ENCODE assay signal across 21 cellular contexts in genomic region chr1:205074513-205074912, GRCh38. TPM values are rescaled to one million over a fixed set of nuclear protein-coding genes. Genes with fewer than 3 reads are reported as not detected.
A peak's percentile ranks its signal among the peaks of the same experiment; 100 is the strongest.
DNase-seq lines count a peak whose midpoint lies in the region; ATAC-seq and TF ChIP-seq lines count a peak whose summit lies in the region.
"Had no signal": no experiment of that assay in that cellular context is flagged by ENCODE, and none has a peak within 500 bp of the region (broad histone marks: within the 10 kb centered on the region; RNA-seq: fewer than 3 reads in every experiment).

No MANE protein-coding gene starts in this region.

- no peak for TF ChIP-seq RAD21 in SK-N-SH (IDR thresholded peaks at IDR 0.05; ENCODE audit: low read length)

- H3K36me3 Mint-ChIP-seq in endothelial cell (ENCODE audit: low read depth, unreplicated experiment): no peaks in the 10 kb centered on the region
- H3K36me3 Mint-ChIP-seq: CD4-positive, CD25-positive, alpha-beta regulatory T cell had no signal

- 80% methylated on average over 7 of the region's 7 CpGs for WGBS in SK-N-SH (ENCODE audit: low lambda C conversion rate)
- no CpG with 5 or more reads among the region's 7 CpGs for WGBS in neuronal stem cell (ENCODE audit: extremely low coverage in 2 of 2, insufficient read length in 2 of 2, insufficient replicate concordance in 1 of 2), 2 donors

- no peaks in the 10 kb centered on the region for H3K36me3 ChIP-seq in SK-N-SH (replicated peaks in 1 of 2; ENCODE audit: control insufficient read depth in 1 of 2, insufficient read depth in 2 of 2, low read length in 1 of 2)
- no peaks in the 10 kb centered on the region for H3K36me3 ChIP-seq in neuronal stem cell (replicated peaks in 1 of 2; ENCODE audit: control insufficient read depth in 2 of 2, insufficient read depth in 2 of 2, low read length in 2 of 2)
- H3K36me3 ChIP-seq: BE2C had no signal

- H2AFZ ChIP-seq in SK-N-SH (ENCODE audit: low read depth) (no peak overlapping the region), neuronal stem cell (ENCODE audit: low read length) (no peak overlapping the region)
- H2AFZ ChIP-seq: PC-9 had no signal

- H3K9ac ChIP-seq in SK-N-SH (no peak overlapping the region), neuronal stem cell (ENCODE audit: low read depth, low read length, poor library complexity) (no peak overlapping the region)

- no peaks in the 10 kb centered on the region for H3K27me3 ChIP-seq in SK-N-SH (ENCODE audit: insufficient read depth)
- H3K27me3 ChIP-seq in neuronal stem cell (ENCODE audit: control insufficient read depth in 3 of 3, insufficient read depth in 3 of 3, low read depth in 1 of 3, low read length in 3 of 3): peaks cover 0 to 8% (median 0%) of the 10 kb centered on the region in 3 experiments
- H3K27me3 ChIP-seq: BE2C had no signal

- TF ChIP-seq EP300 in SK-N-SH (IDR thresholded peaks at IDR 0.05; ENCODE audit: borderline replicate concordance in 1 of 2, low read depth in 1 of 2, low read length in 1 of 2): no peak

- no peak overlapping the region for H3K14ac ChIP-seq in neuronal stem cell (ENCODE audit: low read length)

- no peak overlapping the region for H2BK5ac ChIP-seq in neuronal stem cell (ENCODE audit: low read length)

- no peak overlapping the region for H4K8ac ChIP-seq in neuronal stem cell (ENCODE audit: low read depth, low read length)

- no peak overlapping the region for H2AK5ac ChIP-seq in neuronal stem cell (ENCODE audit: low read depth, low read length)

- H3K27ac ChIP-seq in SK-N-SH (ENCODE audit: low read depth in 2 of 2, low read length in 1 of 2): no peak overlapping the region
- no peak overlapping the region for H3K27ac ChIP-seq in neuronal stem cell (replicated peaks; ENCODE audit: low read length)
- H3K27ac ChIP-seq: 22Rv1, PC-9 had no signal

- no peak overlapping the region for H3K18ac ChIP-seq in neuronal stem cell (ENCODE audit: low read length)

- DNase-seq in SK-N-SH (no peak), HT1080 (ENCODE audit: low read depth) (peak; percentile 6), endothelial cell (ENCODE audit: low spot score) (no peak), neuronal stem cell (ENCODE audit: low spot score) (no peak), UCSD-AML1 (lab: John Stamatoyannopoulos, UW; ENCODE audit: unreplicated experiment) (no peak), NCI-H69 (lab: John Stamatoyannopoulos, UW) (no peak), cerebellar nuclear complex (lab: John Stamatoyannopoulos, UW) (no peak)
- DNase-seq: BE2C; CD4-positive, CD25-positive, alpha-beta regulatory T cell; COR-L47; GDM1; NCI-H1417 treated with DMSO at 0.1 percent for 48 hours; NCI-H1930; NCI-H345; NCI-H524 treated with DMSO at 0.1 percent for 48 hours; PC-9 had no signal

- H3K4me3 Mint-ChIP-seq in endothelial cell (ENCODE audit: unreplicated experiment): no peak overlapping the region
- H3K4me3 Mint-ChIP-seq: CD4-positive, CD25-positive, alpha-beta regulatory T cell had no signal

- no peaks in the 10 kb centered on the region for H3K79me1 ChIP-seq in neuronal stem cell (ENCODE audit: low read depth, low read length)

- H3F3A ChIP-seq in SK-N-SH (replicated peaks; ENCODE audit: insufficient read depth): no peaks in the 10 kb centered on the region

- H3K79me2 ChIP-seq in SK-N-SH (ENCODE audit: insufficient read depth): no peaks in the 10 kb centered on the region

- CTCF ChIA-PET in SK-N-SH (lab: Yijun Ruan, JAX): interaction anchor here (1.4 to 6.2 kb wide), 4 partner anchors 13 to 199 kb away, joined by 3 to 58 read pairs (median 24); no protein-coding TSS in a partner anchor

- H3K4me1 Mint-ChIP-seq in endothelial cell (ENCODE audit: unreplicated experiment): no peaks in the 10 kb centered on the region

- TF ChIP-seq CTCF in SK-N-SH (IDR thresholded peaks at IDR 0.05) (no peak), endothelial cell (IDR thresholded peaks at IDR 0.05; ENCODE audit: unreplicated experiment) (no peak)

- no peak overlapping the region for H2BK15ac ChIP-seq in neuronal stem cell (ENCODE audit: low read length)

- H3K9me3 Mint-ChIP-seq in endothelial cell (ENCODE audit: unreplicated experiment): no peaks in the 10 kb centered on the region
- H3K9me3 Mint-ChIP-seq: CD4-positive, CD25-positive, alpha-beta regulatory T cell had no signal

- H2BK12ac ChIP-seq in neuronal stem cell (ENCODE audit: low read length): no peak overlapping the region

- H4K20me1 ChIP-seq in SK-N-SH (ENCODE audit: insufficient read depth): no peaks in the 10 kb centered on the region

- H3K4me1 ChIP-seq in SK-N-SH (ENCODE audit: control insufficient read depth in 1 of 2, insufficient read depth in 2 of 2, low read depth in 1 of 2, low read length in 1 of 2) (no peaks in the 10 kb centered on the region; a peak in 1 of 4 replicates), neuronal stem cell (ENCODE audit: control insufficient read depth in 2 of 2, insufficient read depth in 1 of 2, low read depth in 1 of 2, low read length in 2 of 2) (peaks cover 0 to 3% of the 10 kb centered on the region in 2 donors)
- H3K4me1 ChIP-seq: BE2C had no signal

- no peaks in the 10 kb centered on the region for H3K9me3 ChIP-seq in SK-N-SH
- no peaks in the 10 kb centered on the region for H3K9me3 ChIP-seq in neuronal stem cell (replicated peaks in 1 of 2; ENCODE audit: control insufficient read depth in 2 of 2, insufficient read depth in 1 of 2, low read depth in 1 of 2, low read length in 2 of 2)
- H3K9me3 ChIP-seq: BE2C had no signal

- H4K91ac ChIP-seq in neuronal stem cell (ENCODE audit: low read depth, low read length, poor library complexity): no peak overlapping the region

- peak overlapping the region; percentile 46 for H3K23ac ChIP-seq in neuronal stem cell (ENCODE audit: low read depth, low read length, poor library complexity)

- H3K4me3 ChIP-seq in SK-N-SH (ENCODE audit: low read depth in 2 of 2, low read length in 1 of 2): no peak overlapping the region; a peak in 1 of 4 replicates
- H3K4me3 ChIP-seq in neuronal stem cell (ENCODE audit: low read length in 2 of 2): no peak overlapping the region
- H3K4me3 ChIP-seq: PC-9 had no signal

- H3K4me2 ChIP-seq in SK-N-SH: no peak overlapping the region
- H3K4me2 ChIP-seq in neuronal stem cell (ENCODE audit: insufficient read depth, low read length, poor library complexity, severe bottlenecking): no peak overlapping the region
- H3K4me2 ChIP-seq: PC-9 had no signal

- H3K27ac Mint-ChIP-seq in endothelial cell (ENCODE audit: unreplicated experiment): peak overlapping the region; percentile 18

- no peaks in the 10 kb centered on the region for H3K9me2 ChIP-seq in SK-N-SH

- no peak overlapping the region for H2BK120ac ChIP-seq in neuronal stem cell (ENCODE audit: low read depth, low read length)

- peaks cover 9% of the 10 kb centered on the region for H3K27me3 Mint-ChIP-seq in endothelial cell (ENCODE audit: unreplicated experiment)
- H3K27me3 Mint-ChIP-seq: CD4-positive, CD25-positive, alpha-beta regulatory T cell had no signal

- H3K4ac ChIP-seq in neuronal stem cell (ENCODE audit: low read length): no peak overlapping the region

- POLR2A ChIA-PET in SK-N-SH (lab: Yijun Ruan, JAX): no interaction called here

- 0 out of 3 replicates have a peak, but pooled peaks have one; percentile 13 for ATAC-seq in SK-N-SH treated with all-trans-retinoic acid at 6 μM for 48 hours

RNA-seq across cellular contexts. Expression of gene TMEM81, which starts 9.7 kb away (rescaled TPM):
- 1.8 and 2.7 TPM in 2 replicates for polyA plus RNA-seq in SK-N-SH (2012; rRNA removed)
- 2.2 and 2.3 TPM in 2 replicates for polyA plus RNA-seq in SK-N-SH (2012; cell fraction: cytosol; rRNA removed)
- polyA plus RNA-seq in SK-N-SH (2012; cell fraction: nucleus; rRNA removed): 1.9 and 3.8 TPM in 2 replicates
- total RNA-seq in HT1080 (2014; rRNA removed; shearing (Covaris generic)): 1.2 and 1.8 TPM in 2 replicates
- 2.7 and 3.2 TPM in 2 replicates for polyA plus RNA-seq in HT1080 (2015; cell fraction: cytosol; rRNA removed)
- 3.8 and 4.2 TPM in 2 replicates for polyA plus RNA-seq in HT1080 (2015; cell fraction: nucleus; rRNA removed)
- total RNA-seq in endothelial cell (ENCODE audit: unreplicated experiment): 3.7 TPM
- polyA plus RNA-seq in neuronal stem cell (2013, experiment 1 of 2): 2.2 TPM
- polyA plus RNA-seq in neuronal stem cell (2013, experiment 2 of 2): 2.4 TPM

RNA-seq across cellular contexts. Expression of gene CNTN2, which starts 31.5 kb away (rescaled TPM):
- polyA plus RNA-seq in SK-N-SH (2012; rRNA removed): 0.02 and 0.03 TPM in 2 replicates
- 0.01 and 0.03 TPM in 2 replicates for polyA plus RNA-seq in SK-N-SH (2012; cell fraction: cytosol; rRNA removed)
- 0.06 and 0.19 TPM in 2 replicates for polyA plus RNA-seq in SK-N-SH (2012; cell fraction: nucleus; rRNA removed)
- total RNA-seq in HT1080 (2014; rRNA removed; shearing (Covaris generic)): not detected in 2 replicates
- not detected in 2 replicates for polyA plus RNA-seq in HT1080 (2015; cell fraction: cytosol; rRNA removed)
- not detected in 2 replicates for polyA plus RNA-seq in HT1080 (2015; cell fraction: nucleus; rRNA removed)
- total RNA-seq in endothelial cell (ENCODE audit: unreplicated experiment): 0.10 TPM
- polyA plus RNA-seq in neuronal stem cell (2013, experiment 1 of 2): 0.66 TPM
- polyA plus RNA-seq in neuronal stem cell (2013, experiment 2 of 2): 0.66 TPM
- total RNA-seq: CD4-positive, CD25-positive, alpha-beta regulatory T cell; Daoy; M059J; PC-9 had no signal
- polyA plus RNA-seq: AG04450; CD4-positive, CD25-positive, alpha-beta regulatory T cell had no signal

RNA-seq across cellular contexts. Expression of gene RBBP5, which starts 47.3 kb away (rescaled TPM):
- 5.7 and 7.7 TPM in 2 replicates for polyA plus RNA-seq in SK-N-SH (2012; rRNA removed)
- polyA plus RNA-seq in SK-N-SH (2012; cell fraction: cytosol; rRNA removed): 8.5 and 9.2 TPM in 2 replicates
- polyA plus RNA-seq in SK-N-SH (2012; cell fraction: nucleus; rRNA removed): 2.3 and 4.0 TPM in 2 replicates
- total RNA-seq in HT1080 (2014; rRNA removed; shearing (Covaris generic)): 14.1 and 15.8 TPM in 2 replicates
- 12.4 and 16.1 TPM in 2 replicates for polyA plus RNA-seq in HT1080 (2015; cell fraction: cytosol; rRNA removed)
- polyA plus RNA-seq in HT1080 (2015; cell fraction: nucleus; rRNA removed): 22.1 and 22.2 TPM in 2 replicates
- 11.4 TPM for total RNA-seq in endothelial cell (ENCODE audit: unreplicated experiment)
- polyA plus RNA-seq in neuronal stem cell (2013, experiment 1 of 2): 12.4 TPM
- polyA plus RNA-seq in neuronal stem cell (2013, experiment 2 of 2): 12.8 TPM
